In genomic region chr19:57818378-57818777, GRCh38 we compare ENCODE assay signal across 10 cellular contexts. TPM values are rescaled to one million over a fixed set of nuclear protein-coding genes. Genes with fewer than 3 reads are reported as not detected.
DNase-seq lines count a peak whose midpoint lies in the region; ATAC-seq and TF ChIP-seq lines count a peak whose summit lies in the region.
"Had no signal": no experiment of that assay in that cellular context is flagged by ENCODE, and none has a peak within 500 bp of the region (broad histone marks: within the 10 kb centered on the region; RNA-seq: fewer than 3 reads in every experiment).

No MANE protein-coding gene starts in this region.

- no peak overlapping the region for H3T11ph ChIP-seq in H9 (ENCODE audit: low read length)

- H3K27ac ChIP-seq in CD4-positive, alpha-beta memory T cell (ENCODE audit: low read depth, low read length), result no peak overlapping the region
- H3K27ac ChIP-seq in H9 (ENCODE audit: insufficient read length, low read depth, low read length), result no peak overlapping the region
- H3K27ac ChIP-seq in naive thymus-derived CD4-positive, alpha-beta T cell (ENCODE audit: low read depth, low read length), result no peak overlapping the region

- H3K4me3 Mint-ChIP-seq in CD4-positive, alpha-beta memory T cell, result peak overlapping the region in 7 of 8 donors; percentile 64 to 99 (median 71)
- H3K4me3 Mint-ChIP-seq in H9, result peak overlapping the region; percentile 96 to 98
- peak overlapping the region; percentile 98 for H3K4me3 Mint-ChIP-seq in activated CD8-positive, alpha-beta T cell treated with anti-CD3 and anti-CD28 coated beads for 36 hours
- peak overlapping the region; percentile 46 to 99 (median 97) for H3K4me3 Mint-ChIP-seq in naive thymus-derived CD4-positive, alpha-beta T cell

- no peak overlapping the region for H3K4me2 ChIP-seq in H9 (ENCODE audit: insufficient read depth, insufficient read length, low read length)

- H2AFZ ChIP-seq in H9 (ENCODE audit: low read length), result no peak overlapping the region

- no peak overlapping the region for H3K4ac ChIP-seq in H9 (ENCODE audit: low read depth, low read length)

- peaks cover 45 to 75% (median 56%) of the 10 kb centered on the region in 4 donors for H3K4me1 Mint-ChIP-seq in CD4-positive, alpha-beta memory T cell
- H3K4me1 Mint-ChIP-seq in H9, result peaks cover 45 to 47% of the 10 kb centered on the region in 2 experiments
- peaks cover 51% of the 10 kb centered on the region for H3K4me1 Mint-ChIP-seq in activated CD8-positive, alpha-beta T cell treated with anti-CD3 and anti-CD28 coated beads for 36 hours (ENCODE audit: low read depth)
- H3K4me1 Mint-ChIP-seq in naive thymus-derived CD4-positive, alpha-beta T cell, result peaks cover 36 to 73% (median 63%) of the 10 kb centered on the region in 7 donors

- no peak for DNase-seq in CD4-positive, alpha-beta memory T cell
- DNase-seq in H9 (no peak), left cardiac atrium (no peak), DMS79 (lab: John Stamatoyannopoulos, UW) (no peak)
- no peak for DNase-seq in activated CD8-positive, alpha-beta T cell treated with anti-CD3 and anti-CD28 coated beads for 36 hours
- no peak for DNase-seq in naive thymus-derived CD4-positive, alpha-beta T cell
- no peak for DNase-seq in stimulated activated CD4-positive, alpha-beta T cell treated with anti-CD3 and anti-CD28 coated beads, Interleukin-2, amount 100 ng/mL, for 24 hours
- DNase-seq: hippocampal formation; stimulated activated CD4-positive, alpha-beta T cell treated with anti-CD3 and anti-CD28 coated beads, Interleukin-4, amount 100 ng/mL, for 24 hours; T1000 had no signal

- no peak overlapping the region for H4K5ac ChIP-seq in H9 (ENCODE audit: insufficient read length, low read depth, low read length)

- POLR2A ChIA-PET in CD4-positive, alpha-beta memory T cell (lab: Charles Lee; ENCODE audit: partially characterized antibody), result interaction anchor here (1.3 to 2.5 kb wide), 6 partner anchors 9 to 240 kb away, joined by 3 to 10 read pairs (median 6); partner anchors contain the start of genes ZNF134, ZNF416, ZNF587 and ZNF776
- POLR2A ChIA-PET in activated CD8-positive, alpha-beta T cell treated with anti-CD3 and anti-CD28 coated beads for 36 hours (lab: Charles Lee), result interaction anchor here (1.4 to 1.6 kb wide), 2 partner anchors 31 to 384 kb away, joined by 3 to 6 read pairs; partner anchors contain the start of gene ZNF587
- POLR2A ChIA-PET in naive thymus-derived CD4-positive, alpha-beta T cell (lab: Charles Lee), result interaction anchor here (1.0 to 1.6 kb wide), 4 partner anchors 98 to 332 kb away, joined by 3 to 7 read pairs (median 6); partner anchors contain the start of genes ZNF329, ZNF417 and ZNF606

- H3K9me3 Mint-ChIP-seq in CD4-positive, alpha-beta memory T cell, result no peaks in the 10 kb centered on the region
- peaks cover 0 to 2% of the 10 kb centered on the region in 2 experiments; a peak in 1 of 5 replicates for H3K9me3 Mint-ChIP-seq in H9
- H3K9me3 Mint-ChIP-seq in activated CD8-positive, alpha-beta T cell treated with anti-CD3 and anti-CD28 coated beads for 36 hours, result no peaks in the 10 kb centered on the region
- peaks cover 0 to 2% (median 0%) of the 10 kb centered on the region in 11 donors for H3K9me3 Mint-ChIP-seq in naive thymus-derived CD4-positive, alpha-beta T cell

- no peak overlapping the region for H3K56ac ChIP-seq in H9 (ENCODE audit: insufficient read length, low read depth, low read length)

- no CpG with 5 or more reads among the region's 7 CpGs for WGBS in H9 (ENCODE audit: extremely low coverage, insufficient read length, low lambda C conversion rate)

- H3K9ac ChIP-seq in H9 (ENCODE audit: extremely low read depth, insufficient read length, low read length), result no peak overlapping the region

- peaks cover 30% of the 10 kb centered on the region for H3K4me1 ChIP-seq in CD4-positive, alpha-beta memory T cell (ENCODE audit: insufficient read depth, low read length)
- no peaks in the 10 kb centered on the region; the same call in 1 of the 2 replicates for H3K4me1 ChIP-seq in H9 (ENCODE audit: insufficient read depth, low read length)
- peaks cover 10 to 21% of the 10 kb centered on the region in 2 donors for H3K4me1 ChIP-seq in naive thymus-derived CD4-positive, alpha-beta T cell (ENCODE audit: control insufficient read depth in 2 of 2, insufficient read depth in 2 of 2, low read length in 2 of 2)

- H2BK5ac ChIP-seq in H9 (ENCODE audit: insufficient read length, low read length), result no peak overlapping the region

- H2BK15ac ChIP-seq in H9 (ENCODE audit: low read depth, low read length), result no peak overlapping the region

- peak overlapping the region in 5 of 7 donors; percentile 39 to 98 (median 76) for H3K27ac Mint-ChIP-seq in CD4-positive, alpha-beta memory T cell
- peak overlapping the region; percentile 59 to 81 (median 66); a peak in 5 of 7 replicates for H3K27ac Mint-ChIP-seq in H9
- H3K27ac Mint-ChIP-seq in activated CD8-positive, alpha-beta T cell treated with anti-CD3 and anti-CD28 coated beads for 36 hours, result peak overlapping the region; percentile 99
- peak overlapping the region in 6 of 9 donors; percentile 32 to 95 (median 70) for H3K27ac Mint-ChIP-seq in naive thymus-derived CD4-positive, alpha-beta T cell

- no peak overlapping the region for H2BK120ac ChIP-seq in H9 (ENCODE audit: low read depth, low read length, poor library complexity, severe bottlenecking)

- no peak overlapping the region for H4K8ac ChIP-seq in H9 (replicated peaks; ENCODE audit: insufficient read length, low read depth, low read length)

- H3K27me3 ChIP-seq in CD4-positive, alpha-beta memory T cell (ENCODE audit: insufficient read depth, low read length), result no peaks in the 10 kb centered on the region
- no peaks in the 10 kb centered on the region for H3K27me3 ChIP-seq in H9 (ENCODE audit: insufficient read depth, low read length)
- no peaks in the 10 kb centered on the region for H3K27me3 ChIP-seq in naive thymus-derived CD4-positive, alpha-beta T cell (ENCODE audit: control insufficient read depth in 2 of 2, insufficient read depth in 2 of 2, low read length in 2 of 2)

- H2BK12ac ChIP-seq in H9 (ENCODE audit: insufficient read length, low read depth, low read length), result no peak overlapping the region

- peaks cover 9 to 36% of the 10 kb centered on the region in 2 donors for H3K36me3 Mint-ChIP-seq in CD4-positive, alpha-beta memory T cell
- H3K36me3 Mint-ChIP-seq in H9 (ENCODE audit: insufficient read depth in 1 of 3, low read depth in 3 of 3), result peaks cover 6 to 34% (median 26%) of the 10 kb centered on the region in 3 experiments
- H3K36me3 Mint-ChIP-seq in activated CD8-positive, alpha-beta T cell treated with anti-CD3 and anti-CD28 coated beads for 36 hours (ENCODE audit: low read depth), result peaks cover 38% of the 10 kb centered on the region
- H3K36me3 Mint-ChIP-seq in naive thymus-derived CD4-positive, alpha-beta T cell, result peaks cover 12 to 25% (median 16%) of the 10 kb centered on the region in 5 donors

- no peak overlapping the region for H3K4me3 ChIP-seq in CD4-positive, alpha-beta memory T cell (ENCODE audit: low read length in 2 of 2)
- no peak overlapping the region for H3K4me3 ChIP-seq in naive thymus-derived CD4-positive, alpha-beta T cell (ENCODE audit: low read length)

- no peak overlapping the region for H3K14ac ChIP-seq in H9 (ENCODE audit: insufficient read depth, low read length)

- H3K9me3 ChIP-seq in CD4-positive, alpha-beta memory T cell (ENCODE audit: control insufficient read depth in 1 of 2, low read length in 2 of 2), result no peaks in the 10 kb centered on the region
- no peaks in the 10 kb centered on the region for H3K9me3 ChIP-seq in H9 (ENCODE audit: control insufficient read depth, low read depth, low read length)
- H3K9me3 ChIP-seq in naive thymus-derived CD4-positive, alpha-beta T cell (ENCODE audit: control insufficient read depth in 2 of 3, low read length in 3 of 3), result no peaks in the 10 kb centered on the region

- H3K23ac ChIP-seq in H9 (ENCODE audit: insufficient read length, low read depth, low read length), result no peak overlapping the region

- CTCF ChIA-PET in CD4-positive, alpha-beta memory T cell (lab: Charles Lee; ENCODE audit: partially characterized antibody), result no interaction called here
- CTCF ChIA-PET in activated CD8-positive, alpha-beta T cell treated with anti-CD3 and anti-CD28 coated beads for 36 hours (lab: Charles Lee), result no interaction called here
- CTCF ChIA-PET in naive thymus-derived CD4-positive, alpha-beta T cell (lab: Charles Lee), result no interaction called here

- H3K27me3 Mint-ChIP-seq in CD4-positive, alpha-beta memory T cell, result no peaks in the 10 kb centered on the region
- no peaks in the 10 kb centered on the region for H3K27me3 Mint-ChIP-seq in H9 (ENCODE audit: low read depth)
- H3K27me3 Mint-ChIP-seq in activated CD8-positive, alpha-beta T cell treated with anti-CD3 and anti-CD28 coated beads for 36 hours, result no peaks in the 10 kb centered on the region
- H3K27me3 Mint-ChIP-seq in naive thymus-derived CD4-positive, alpha-beta T cell, result no peaks in the 10 kb centered on the region

- no peak overlapping the region for H3K18ac ChIP-seq in H9 (ENCODE audit: insufficient read length, low read depth, low read length)

- intact Hi-C loops in CD4-positive, alpha-beta memory T cell (cut with micrococcal nuclease), result loop anchor here (5.0 kb wide), 1 partner anchor 91 kb away; the partner anchor contains the start of gene ZNF671
- intact Hi-C loops in activated CD8-positive, alpha-beta T cell treated with anti-CD3 and anti-CD28 coated beads for 36 hours (cut with micrococcal nuclease), result no loop called here
- intact Hi-C loops in naive thymus-derived CD4-positive, alpha-beta T cell (cut with micrococcal nuclease), result loop anchor here (2.0 to 10.0 kb wide), 5 partner anchors 136 to 586 kb away; partner anchors contain the start of genes ZNF416 (in 1 of the 2), ZNF548 (in 1 of the 2), ZNF551 (in 1 of the 2) and ZNF584 (in 1 of the 2)
- intact Hi-C loops in left cardiac atrium (cut with DNase I), result no loop called here

- no peaks in the 10 kb centered on the region for H3K36me3 ChIP-seq in CD4-positive, alpha-beta memory T cell (ENCODE audit: insufficient read depth, low read length)
- H3K36me3 ChIP-seq in naive thymus-derived CD4-positive, alpha-beta T cell (ENCODE audit: control insufficient read depth in 2 of 3, insufficient read depth in 3 of 3, low read length in 3 of 3), result peaks cover 0 to 10% (median 3%) of the 10 kb centered on the region in 3 experiments

- H3K79me1 ChIP-seq in H9 (ENCODE audit: insufficient read depth, low read depth, low read length, poor library complexity, severe bottlenecking), result no peaks in the 10 kb centered on the region

- H4K20me1 ChIP-seq in H9 (ENCODE audit: control insufficient read depth, insufficient read depth, insufficient read length), result no peaks in the 10 kb centered on the region

- no peak for ATAC-seq in activated CD8-positive, alpha-beta T cell treated with anti-CD3 and anti-CD28 coated beads for 36 hours
- ATAC-seq in naive thymus-derived CD4-positive, alpha-beta T cell, result no peak
- no peak for ATAC-seq in left cardiac atrium

- no peak overlapping the region for H4K91ac ChIP-seq in H9 (ENCODE audit: insufficient read length, low read depth, low read length)

- H2AK5ac ChIP-seq in H9 (ENCODE audit: insufficient read length, low read length), result no peak overlapping the region

- H3K23me2 ChIP-seq in H9 (ENCODE audit: insufficient read length, low read depth, low read length, poor library complexity, severe bottlenecking), result peaks cover 14% of the 10 kb centered on the region

- no peak for TF ChIP-seq CTCF in H9 (conservative IDR thresholded peaks at IDR 0.05)
- no peak for TF ChIP-seq CTCF in activated CD8-positive, alpha-beta T cell treated with anti-CD3 and anti-CD28 coated beads for 36 hours (IDR thresholded peaks at IDR 0.05)

- H2BK20ac ChIP-seq in H9 (ENCODE audit: low read depth, low read length, poor library complexity, severe bottlenecking), result no peak overlapping the region

- H3K79me2 ChIP-seq in H9 (ENCODE audit: insufficient read depth, low read length), result peaks cover 28% of the 10 kb centered on the region; the same call in 1 of the 2 replicates

RNA-seq across cellular contexts. Expression of gene ZNF552, which starts 3.7 kb away (rescaled TPM):
- total RNA-seq in CD4-positive, alpha-beta memory T cell, result 10 to 100 TPM; 17.9 to 21.0 TPM
- 1 to 10 TPM; 5.5 to 9.3 TPM for polyA plus RNA-seq in CD4-positive, alpha-beta memory T cell
- total RNA-seq in H9 (2021) (9.2 and 11.3 TPM in 2 replicates), left cardiac atrium (1 to 10 TPM; 3.3 to 4.6 TPM)
- total RNA-seq in activated CD8-positive, alpha-beta T cell treated with anti-CD3 and anti-CD28 coated beads for 36 hours, result 1 to 10 TPM; 6.5 to 6.7 TPM
- total RNA-seq in naive thymus-derived CD4-positive, alpha-beta T cell, result 10 to 100 TPM; 10.6 to 21.9 (median 16.3) TPM
- 10 to 100 TPM; 10.9 to 16.5 TPM for polyA plus RNA-seq in naive thymus-derived CD4-positive, alpha-beta T cell

RNA-seq across cellular contexts. Expression of gene ZNF587B, which starts 11.7 kb away (rescaled TPM):
- 10 to 100 TPM; 28.4 to 29.0 TPM for total RNA-seq in CD4-positive, alpha-beta memory T cell
- 1 to 10 TPM in 1 of 2 donors, under 1 TPM in 1; 0.27 to 2.2 TPM for polyA plus RNA-seq in CD4-positive, alpha-beta memory T cell
- total RNA-seq in H9 (2021), result 41.8 and 45.2 TPM in 2 replicates
- total RNA-seq in activated CD8-positive, alpha-beta T cell treated with anti-CD3 and anti-CD28 coated beads for 36 hours, result 10 to 100 TPM; 19.8 to 20.2 TPM
- total RNA-seq in naive thymus-derived CD4-positive, alpha-beta T cell, result 10 to 100 TPM; 18.9 to 32.3 (median 24.0) TPM
- 1 to 10 TPM; 1.7 to 2.9 TPM for polyA plus RNA-seq in naive thymus-derived CD4-positive, alpha-beta T cell
- 1 to 10 TPM; 5.9 to 8.7 TPM for total RNA-seq in left cardiac atrium

RNA-seq across cellular contexts. Expression of gene ZNF587, which starts 31.3 kb away (rescaled TPM):
- total RNA-seq in CD4-positive, alpha-beta memory T cell, result 10 to 100 TPM; 58.5 to 62.8 TPM
- polyA plus RNA-seq in CD4-positive, alpha-beta memory T cell, result 1 to 10 TPM; 2.7 to 7.8 TPM
- total RNA-seq in H9 (2021) (37.5 and 40.0 TPM in 2 replicates), left cardiac atrium (10 to 100 TPM; 18.6 to 20.9 TPM)
- total RNA-seq in activated CD8-positive, alpha-beta T cell treated with anti-CD3 and anti-CD28 coated beads for 36 hours, result 10 to 100 TPM; 23.6 to 24.1 TPM
- total RNA-seq in naive thymus-derived CD4-positive, alpha-beta T cell, result 10 to 100 TPM; 46.9 to 65.1 (median 48.8) TPM
- 1 to 10 TPM; 4.2 to 6.4 TPM for polyA plus RNA-seq in naive thymus-derived CD4-positive, alpha-beta T cell

RNA-seq across cellular contexts. Expression of gene ZNF586, which starts 48.9 kb away (rescaled TPM):
- 10 to 100 TPM; 46.4 to 51.7 TPM for total RNA-seq in CD4-positive, alpha-beta memory T cell
- polyA plus RNA-seq in CD4-positive, alpha-beta memory T cell, result 10 to 100 TPM; 15.0 to 23.8 TPM
- total RNA-seq in H9 (2021) (14.8 and 17.6 TPM in 2 replicates), left cardiac atrium (1 to 10 TPM; 9.3 to 9.5 TPM)
- 10 to 100 TPM; 16.7 to 21.8 TPM for total RNA-seq in activated CD8-positive, alpha-beta T cell treated with anti-CD3 and anti-CD28 coated beads for 36 hours
- total RNA-seq in naive thymus-derived CD4-positive, alpha-beta T cell, result 10 to 100 TPM; 16.4 to 47.5 (median 42.6) TPM
- polyA plus RNA-seq in naive thymus-derived CD4-positive, alpha-beta T cell, result 10 to 100 TPM; 25.5 to 31.8 TPM

Comparison
In these comparisons a context has a peak if more than half of its experiments do, and no peak if none do; other contexts are left out.
1. intact Hi-C loops: an anchor here in CD4-positive, alpha-beta memory T cell (5.0 kb wide) and naive thymus-derived CD4-positive, alpha-beta T cell (2.0 to 10.0 kb wide); none called in activated CD8-positive, alpha-beta T cell treated with anti-CD3 and anti-CD28 coated beads for 36 hours and left cardiac atrium.